28 cellular contexts compared by ENCODE assay signal in genomic region chr4:23312686-23313085, GRCh38.
"Had no signal": no experiment of that assay in that cellular context is flagged by ENCODE, and none has a peak within 500 bp of the region (broad histone marks: within the 10 kb centered on the region; RNA-seq: fewer than 3 reads in every experiment).

No MANE protein-coding gene starts in this region.

- H3K27me3 ChIP-seq: neutrophil, pancreas, spleen, suprapubic skin, testis, tibial artery, transverse colon, upper lobe of right lung, uterus had no signal

- H3K4me2 ChIP-seq: smooth muscle cell had no signal

- H3K27ac ChIP-seq: neutrophil, pancreas, prostate gland, skin epidermis, spleen, suprapubic skin, testis, tibial artery, transverse colon, upper lobe of right lung, uterus had no signal

- FAIRE-seq: pancreas had no signal

- H3K4me1 ChIP-seq: pancreas, prostate gland, spleen, suprapubic skin, testis, tibial artery, transverse colon, upper lobe of right lung, uterus had no signal

- H3K4me3 ChIP-seq: pancreas, prostate gland, skin epidermis, smooth muscle cell, spleen, suprapubic skin, testis, tibial artery, transverse colon, upper lobe of right lung, uterus had no signal

- H3K36me3 ChIP-seq: neutrophil, pancreas, prostate gland, spleen, suprapubic skin, tibial artery, transverse colon, upper lobe of right lung, uterus had no signal

- ATAC-seq: naive thymus-derived CD8-positive, alpha-beta T cell; natural killer cell treated with Interleukin-12 subunit alpha and Interleukin-12 subunit beta and Interleukin-15 and Interleukin-18, amount 100 ng/mL, for 72 hours; pancreas; right cardiac atrium; sciatic nerve; stimulated activated memory B cell treated with anti-CD40 and anti-IgM and Interleukin-4, amounts not matched to agents 10 μg/mL and 1 μg/mL and 100 μg/mL, for 72 hours; stimulated activated naive CD8-positive, alpha-beta T cell treated with anti-CD3 and anti-CD28 coated beads, Interleukin-15, amount 100 ng/mL, for 72 hours; stimulated activated naive CD8-positive, alpha-beta T cell treated with anti-CD3 and anti-CD28 coated beads, Interleukin-15, Interleukin-2, amounts not matched to agents 100 U/mL and 50 U/mL, for 24 hours; upper lobe of right lung had no signal

- H3K9me3 ChIP-seq: neutrophil, pancreas, prostate gland, spleen, suprapubic skin, testis, tibial artery, transverse colon, upper lobe of right lung, uterus had no signal

- DNase-seq: naive thymus-derived CD8-positive, alpha-beta T cell; nephron progenitor cell; nucleus accumbens; pancreas; right cardiac atrium; spleen; stimulated activated CD4-positive, alpha-beta T cell treated with anti-CD3 and anti-CD28 coated beads, Interleukin-12 subunit alpha, Interleukin-12 subunit beta, amount 100 ng/mL, for 4 hours; stimulated activated CD4-positive, alpha-beta T cell treated with anti-CD3 and anti-CD28 coated beads, Interleukin-1b, Interleukin-23, amount 100 ng/mL, for 48 hours; stimulated activated CD4-positive, alpha-beta T cell treated with anti-CD3 and anti-CD28 coated beads, Interleukin-4, amount 100 ng/mL, for 1 hour; stimulated activated CD4-positive, alpha-beta T cell treated with anti-CD3 and anti-CD28 coated beads, Interleukin-4, amount 100 ng/mL, for 4 hours; stimulated activated CD8-positive, alpha-beta memory T cell treated with anti-CD3 and anti-CD28 coated beads, Interleukin-4, amount 100 ng/mL, for 48 hours; stimulated activated naive CD4-positive, alpha-beta T cell; stimulated activated naive CD8-positive, alpha-beta T cell treated with anti-CD3 and anti-CD28 coated beads, Interleukin-15, amount 100 ng/mL, for 72 hours; stimulated activated naive CD8-positive, alpha-beta T cell treated with anti-CD3 and anti-CD28 coated beads, Interleukin-15, Interleukin-2, amounts not matched to agents 100 U/mL and 50 U/mL, for 24 hours; substantia nigra; testis; tibial artery; transverse colon; upper lobe of right lung; uterus had no signal
